Comparison of ENCODE assay signal across 15 cellular contexts in genomic region chr13:80858131-80858530, GRCh38.
DNase-seq lines count a peak whose midpoint lies in the region; ATAC-seq, FAIRE-seq and TF ChIP-seq lines count a peak whose summit lies in the region.
"Had no signal": no experiment of that assay in that cellular context is flagged by ENCODE, and none has a peak within 500 bp of the region (broad histone marks: within the 10 kb centered on the region; RNA-seq: fewer than 3 reads in every experiment).

No MANE protein-coding gene starts in this region.

- no peaks in the 10 kb centered on the region for H3K4me1 ChIP-seq in H9 (ENCODE audit: insufficient read depth, low read length)
- peaks cover 0 to 2% (median 0%) of the 10 kb centered on the region in 4 experiments; a peak in 1 of 7 replicates for H3K4me1 ChIP-seq in H1 (replicated peaks in 1 of 4; ENCODE audit: control insufficient read depth in 3 of 4, insufficient read depth in 4 of 4, low read length in 3 of 4)

- TF ChIP-seq EP300 in H1 (IDR thresholded peaks at IDR 0.05; ENCODE audit: borderline replicate concordance in 1 of 2, low read depth in 2 of 2, low read length in 2 of 2), result peak in 1 of 2 experiments; percentile 28; a peak in 1 of 3 replicates

- H4K5ac ChIP-seq in H9 (ENCODE audit: insufficient read length, low read depth, low read length) (no peak overlapping the region), H1 (ENCODE audit: insufficient read length, low read depth, low read length) (no peak overlapping the region)

- H3K79me1 ChIP-seq in H9 (ENCODE audit: insufficient read depth, low read depth, low read length, poor library complexity, severe bottlenecking) (no peaks in the 10 kb centered on the region), H1 (ENCODE audit: low read depth, low read length) (no peaks in the 10 kb centered on the region)

- H2AK5ac ChIP-seq in H9 (ENCODE audit: insufficient read length, low read length), result no peak overlapping the region
- no peak overlapping the region for H2AK5ac ChIP-seq in H1 (ENCODE audit: low read depth, low read length)

- H3K56ac ChIP-seq in H9 (ENCODE audit: insufficient read length, low read depth, low read length) (no peak overlapping the region), H1 (replicated peaks; ENCODE audit: insufficient read length, low read depth, low read length) (no peak overlapping the region)

- H4K8ac ChIP-seq in H9 (replicated peaks; ENCODE audit: insufficient read length, low read depth, low read length) (no peak overlapping the region), H1 (ENCODE audit: extremely low read depth, insufficient read depth, low read length) (no peak overlapping the region)

- no peak overlapping the region for H2BK20ac ChIP-seq in H9 (ENCODE audit: low read depth, low read length, poor library complexity, severe bottlenecking)
- no peak overlapping the region for H2BK20ac ChIP-seq in H1 (ENCODE audit: low read length)

- H3K18ac ChIP-seq in H9 (ENCODE audit: insufficient read length, low read depth, low read length) (no peak overlapping the region), H1 (ENCODE audit: extremely low read depth, low read length) (no peak overlapping the region)

- H4K20me1 ChIP-seq in H9 (ENCODE audit: control insufficient read depth, insufficient read depth, insufficient read length) (no peaks in the 10 kb centered on the region), H1 (replicated peaks in 1 of 2; ENCODE audit: control insufficient read depth in 1 of 2, insufficient read depth in 2 of 2, low read length in 2 of 2) (no peaks in the 10 kb centered on the region)
- H4K20me1 ChIP-seq: BLaER1 treated with 17β-estradiol and CSF1 and Interleukin-3, amounts not matched to agents 10 nM and 100 nM had no signal

- no peak overlapping the region for H3K23ac ChIP-seq in H9 (ENCODE audit: insufficient read length, low read depth, low read length)
- no peak overlapping the region for H3K23ac ChIP-seq in H1 (ENCODE audit: insufficient read length)

- H3K36me3 ChIP-seq in H1 (ENCODE audit: control insufficient read depth in 2 of 4, insufficient read depth in 4 of 4, low read length in 3 of 4), result no peaks in the 10 kb centered on the region
- H3K36me3 ChIP-seq: BLaER1 treated with 17β-estradiol and CSF1 and Interleukin-3, amounts not matched to agents 10 nM and 100 nM had no signal

- H3K4me2 ChIP-seq in H9 (ENCODE audit: insufficient read depth, insufficient read length, low read length) (no peak overlapping the region), H1 (ENCODE audit: insufficient read depth in 1 of 2, low read depth in 2 of 2, low read length in 2 of 2) (no peak overlapping the region; a peak in 1 of 4 replicates)
- H3K4me2 ChIP-seq: BLaER1 treated with 17β-estradiol and CSF1 and Interleukin-3, amounts not matched to agents 10 nM and 100 nM had no signal

- H2BK12ac ChIP-seq in H9 (ENCODE audit: insufficient read length, low read depth, low read length) (no peak overlapping the region), H1 (ENCODE audit: low read depth, low read length) (no peak overlapping the region)

- intact Hi-C loops in cardiac septum (cut with DNase I), result no loop called here

- peak overlapping the region; percentile 56 for H2AFZ ChIP-seq in H9 (ENCODE audit: low read length)
- no peak overlapping the region for H2AFZ ChIP-seq in H1 (ENCODE audit: low read length)

- H3K4ac ChIP-seq in H9 (ENCODE audit: low read depth, low read length) (no peak overlapping the region), H1 (replicated peaks; ENCODE audit: insufficient read length, low read depth, low read length) (no peak overlapping the region)

- no peak overlapping the region for H3K4me3 ChIP-seq in H1 (ENCODE audit: extremely low read depth in 1 of 4, insufficient read depth in 2 of 4, low read depth in 3 of 4, low read length in 4 of 4)
- H3K4me3 ChIP-seq: BLaER1 treated with 17β-estradiol and CSF1 and Interleukin-3, amounts not matched to agents 10 nM and 100 nM had no signal

- H3K27me3 ChIP-seq in H9 (ENCODE audit: insufficient read depth, low read length) (no peaks in the 10 kb centered on the region), H1 (replicated peaks in 1 of 4; ENCODE audit: control insufficient read depth in 3 of 4, extremely low read depth in 1 of 4, insufficient read depth in 3 of 4, low read length in 3 of 4) (no peaks in the 10 kb centered on the region)
- H3K27me3 ChIP-seq: BLaER1 treated with 17β-estradiol and CSF1 and Interleukin-3, amounts not matched to agents 10 nM and 100 nM had no signal

- H3K27ac Mint-ChIP-seq in H9 (peak overlapping the region in 2 of 3 experiments; percentile 62 to 78; a peak in 4 of 7 replicates), progenitor cell of endocrine pancreas (peak overlapping the region; percentile 25)
- H3K27ac Mint-ChIP-seq: B cell; CD8-positive, alpha-beta T cell had no signal

- DNase-seq in H9 (no peak), NCI-H1417 treated with DMSO at 0.1 percent for 48 hours (lab: John Stamatoyannopoulos, UW) (peak; percentile 18), H1 (ENCODE audit: low read depth in 1 of 2, low spot score in 2 of 2) (no peak), progenitor cell of endocrine pancreas (ENCODE audit: low spot score, unreplicated experiment) (no peak), cardiac septum (ENCODE audit: low spot score) (no peak)
- DNase-seq: Calu3; CD8-positive, alpha-beta T cell; DMS79 treated with DMSO at 0.1 percent for 48 hours; GF-D8; HCEC 1CT had no signal

- H3K4me1 Mint-ChIP-seq in H9 (peaks cover 10 to 11% of the 10 kb centered on the region in 2 experiments), progenitor cell of endocrine pancreas (ENCODE audit: low read depth) (peaks cover 32% of the 10 kb centered on the region)
- H3K4me1 Mint-ChIP-seq: B cell had no signal

- H3K79me2 ChIP-seq in H9 (ENCODE audit: insufficient read depth, low read length), result no peaks in the 10 kb centered on the region
- no peaks in the 10 kb centered on the region for H3K79me2 ChIP-seq in H1 (ENCODE audit: control insufficient read depth in 1 of 2, insufficient read depth in 2 of 2, low read length in 2 of 2)

- CTCF ChIA-PET in H1 (lab: Charles Lee; ENCODE audit: partially characterized antibody), result interaction anchor here (1.5 kb wide), 1 partner anchor 9 kb away, joined by 3 read pairs; no protein-coding TSS in a partner anchor

- H2BK15ac ChIP-seq in H9 (ENCODE audit: low read depth, low read length), result no peak overlapping the region
- no peak overlapping the region for H2BK15ac ChIP-seq in H1 (ENCODE audit: low read length)

- no peak overlapping the region for H3K27ac ChIP-seq in H9 (ENCODE audit: insufficient read length, low read depth, low read length)
- H3K27ac ChIP-seq in H1 (ENCODE audit: low read depth, low read length), result no peak overlapping the region
- H3K27ac ChIP-seq: BLaER1 treated with 17β-estradiol and CSF1 and Interleukin-3, amounts not matched to agents 10 nM and 100 nM had no signal

- TF ChIP-seq POLR2A in H1 (IDR thresholded peaks at IDR 0.05; ENCODE audit: control extremely low read depth in 1 of 2, low read depth in 2 of 2, low read length in 2 of 2), result no peak

- H3K4me3 Mint-ChIP-seq in H9, result no peak overlapping the region
- H3K4me3 Mint-ChIP-seq in progenitor cell of endocrine pancreas (ENCODE audit: low read depth), result no peak overlapping the region
- H3K4me3 Mint-ChIP-seq: B cell; CD8-positive, alpha-beta T cell had no signal

- no peak for TF ChIP-seq CTCF in H9 (conservative IDR thresholded peaks at IDR 0.05)
- TF ChIP-seq CTCF in H1 (IDR thresholded peaks at IDR 0.05; ENCODE audit: control extremely low read depth in 1 of 3, insufficient read depth in 1 of 3, low read depth in 1 of 3, low read length in 3 of 3), result no peak
- no peak for TF ChIP-seq CTCF in progenitor cell of endocrine pancreas (IDR thresholded peaks at IDR 0.05; ENCODE audit: unreplicated experiment)

- H3K14ac ChIP-seq in H9 (ENCODE audit: insufficient read depth, low read length) (no peak overlapping the region), H1 (ENCODE audit: insufficient read length) (no peak overlapping the region)

- H3K36me3 Mint-ChIP-seq in H9 (ENCODE audit: insufficient read depth in 1 of 3, low read depth in 3 of 3) (no peaks in the 10 kb centered on the region), progenitor cell of endocrine pancreas (ENCODE audit: insufficient read depth) (no peaks in the 10 kb centered on the region)
- H3K36me3 Mint-ChIP-seq: CD8-positive, alpha-beta T cell had no signal

- H3K23me2 ChIP-seq in H9 (ENCODE audit: insufficient read length, low read depth, low read length, poor library complexity, severe bottlenecking) (no peaks in the 10 kb centered on the region), H1 (ENCODE audit: low read depth, low read length) (no peaks in the 10 kb centered on the region)

- H3K27me3 Mint-ChIP-seq in H9 (ENCODE audit: low read depth), result no peaks in the 10 kb centered on the region
- no peaks in the 10 kb centered on the region for H3K27me3 Mint-ChIP-seq in progenitor cell of endocrine pancreas
- H3K27me3 Mint-ChIP-seq: B cell had no signal

- H2BK5ac ChIP-seq in H9 (ENCODE audit: insufficient read length, low read length) (no peak overlapping the region), H1 (ENCODE audit: low read depth, low read length) (no peak overlapping the region)

- ATAC-seq in GM21529 (IDR thresholded peaks at IDR 0.05; ENCODE audit: unreplicated experiment) (no peak), HG02938 (IDR thresholded peaks at IDR 0.05; ENCODE audit: unreplicated experiment) (no peak)
- ATAC-seq: CD8-positive, alpha-beta T cell had no signal

- H3T11ph ChIP-seq in H9 (ENCODE audit: low read length), result no peak overlapping the region

- WGBS in H9 (ENCODE audit: extremely low coverage, insufficient read length, low lambda C conversion rate), result no CpG with 5 or more reads among the region's 2 CpGs
- WGBS in H1 (ENCODE audit: extremely low coverage in 1 of 2, insufficient coverage in 1 of 2, insufficient read length in 1 of 2, insufficient replicate concordance in 2 of 2, low coverage in 1 of 2, low lambda C conversion rate in 2 of 2, missing lambda C conversion rate in 1 of 2), 2 experiments, result 68% methylated on average over 2 of the region's 2 CpGs; no CpG with 5 or more reads in 1 of the 2 experiments

- POLR2A ChIA-PET in H1 (lab: Charles Lee; ENCODE audit: partially characterized antibody), result no interaction called here

- H2BK120ac ChIP-seq in H9 (ENCODE audit: low read depth, low read length, poor library complexity, severe bottlenecking) (no peak overlapping the region), H1 (replicated peaks; ENCODE audit: low read depth, low read length) (no peak overlapping the region)

- no peak overlapping the region for H4K91ac ChIP-seq in H9 (ENCODE audit: insufficient read length, low read depth, low read length)
- no peak overlapping the region for H4K91ac ChIP-seq in H1 (replicated peaks; ENCODE audit: insufficient read length, low read length)

- no peak for TF ChIP-seq RAD21 in H1 (IDR thresholded peaks at IDR 0.05 in 1 of 2, conservative IDR thresholded peaks at IDR 0.05 in 1 of 2; ENCODE audit: low read depth in 2 of 2, low read length in 2 of 2)

- FAIRE-seq in H1 (lab: Jason Lieb, UNC), result peak; percentile 70
- FAIRE-seq: HTR-8/SVneo had no signal

- H3K9me3 Mint-ChIP-seq in H9, result peaks cover 0 to 2% of the 10 kb centered on the region in 2 experiments; a peak in 2 of 5 replicates
- no peaks in the 10 kb centered on the region for H3K9me3 Mint-ChIP-seq in progenitor cell of endocrine pancreas (ENCODE audit: low read depth)
- H3K9me3 Mint-ChIP-seq: CD8-positive, alpha-beta T cell had no signal

- H3K9me3 ChIP-seq in H9 (ENCODE audit: control insufficient read depth, low read depth, low read length) (no peaks in the 10 kb centered on the region), H1 (ENCODE audit: insufficient read depth in 2 of 2, low read depth in 1 of 2, low read length in 1 of 2) (peaks cover 0 to 1% of the 10 kb centered on the region in 2 experiments; a peak in 1 of 4 replicates)

- no peak overlapping the region for H3K9ac ChIP-seq in H9 (ENCODE audit: extremely low read depth, insufficient read length, low read length)
- no peak overlapping the region for H3K9ac ChIP-seq in H1 (replicated peaks in 1 of 4; ENCODE audit: extremely low read depth in 1 of 4, low read depth in 3 of 4, low read length in 3 of 4)
- H3K9ac ChIP-seq: BLaER1 treated with 17β-estradiol and CSF1 and Interleukin-3, amounts not matched to agents 10 nM and 100 nM had no signal
